13 cellular contexts compared by ENCODE assay signal in genomic region chr10:1662361-1663025, GRCh38.
A peak's percentile ranks its signal among the peaks of the same experiment; 100 is the strongest.
DNase-seq lines count a peak whose midpoint lies in the region; ATAC-seq and TF ChIP-seq lines count a peak whose summit lies in the region.
"Had no signal": no experiment of that assay in that cellular context is flagged by ENCODE, and none has a peak within 500 bp of the region (broad histone marks: within the 10 kb centered on the region; RNA-seq: fewer than 3 reads in every experiment).

No MANE protein-coding gene starts in this region.

- H3K27ac Mint-ChIP-seq in effector memory CD8-positive, alpha-beta T cell, result no peak overlapping the region
- H3K27ac Mint-ChIP-seq: activated naive CD4-positive, alpha-beta T cell treated with anti-CD3 and anti-CD28 coated beads, Interleukin-2, amount 50 U/mL, for 72 hours had no signal

- TF ChIP-seq CTCF in GM13976 (IDR thresholded peaks at IDR 0.05; ENCODE audit: borderline replicate concordance, control extremely low read depth, extremely low read depth, insufficient read depth, missing control alignments) (no peak), WERI-Rb-1 (IDR thresholded peaks at IDR 0.05; ENCODE audit: low read depth, low read length) (no peak)

- H3K36me3 ChIP-seq in WERI-Rb-1, result no peaks in the 10 kb centered on the region
- H3K36me3 ChIP-seq: SJCRH30 had no signal

- no peaks in the 10 kb centered on the region for H3K36me3 Mint-ChIP-seq in effector memory CD8-positive, alpha-beta T cell (ENCODE audit: insufficient read depth)
- H3K36me3 Mint-ChIP-seq: activated naive CD4-positive, alpha-beta T cell treated with anti-CD3 and anti-CD28 coated beads, Interleukin-2, amount 50 U/mL, for 72 hours had no signal

- H3K27me3 ChIP-seq in WERI-Rb-1 (ENCODE audit: insufficient read depth, low read depth, severe bottlenecking), result no peaks in the 10 kb centered on the region
- H3K27me3 ChIP-seq: SJCRH30 had no signal

- DNase-seq in GM13976 (ENCODE audit: low spot score), result peak; percentile 53
- peak in 1 of 3 experiments; percentile 5 for DNase-seq in effector memory CD8-positive, alpha-beta T cell
- DNase-seq in WERI-Rb-1, result no peak
- DNase-seq in NCI-H748 treated with DMSO at 0.1 percent for 48 hours (lab: John Stamatoyannopoulos, UW), result no peak
- no peak for DNase-seq in activated CD4-positive, CD25-positive, alpha-beta regulatory T cell treated with anti-CD3 and anti-CD28 coated beads, Interleukin-2, amount 50 U/mL, for 72 hours
- DNase-seq in medulla oblongata (ENCODE audit: extremely low spot score), result no peak
- DNase-seq: central memory CD4-positive, alpha-beta T cell; MV-4-11; SJCRH30 had no signal

- H3K27ac ChIP-seq in WERI-Rb-1, result no peak overlapping the region
- H3K27ac ChIP-seq: SJCRH30 had no signal

- H3K4me3 Mint-ChIP-seq in effector memory CD8-positive, alpha-beta T cell, result peak overlapping the region in 1 of 2 donors; percentile 11

- in situ Hi-C loops in GM13976 (cut with MboI; ENCODE audit: low sequenced_read_pairs, unreplicated experiment), result no loop called here

- no peak overlapping the region for H3K4me3 ChIP-seq in WERI-Rb-1 (ENCODE audit: low read depth, low read length)
- H3K4me3 ChIP-seq: SJCRH30 had no signal

- H3K9me3 ChIP-seq in WERI-Rb-1 (ENCODE audit: severe bottlenecking), result no peaks in the 10 kb centered on the region
- H3K9me3 ChIP-seq: SJCRH30 had no signal

- peak; percentile 3 for ATAC-seq in GM21367 (IDR thresholded peaks at IDR 0.05; ENCODE audit: unreplicated experiment)
- peak; percentile 37 for ATAC-seq in HG03103 (IDR thresholded peaks at IDR 0.05; ENCODE audit: low read depth, unreplicated experiment)
- ATAC-seq in effector memory CD8-positive, alpha-beta T cell (replicated peaks), result peak; percentile 80
- ATAC-seq: HCT116 had no signal

- no peaks in the 10 kb centered on the region for H3K9me3 Mint-ChIP-seq in effector memory CD8-positive, alpha-beta T cell
- H3K9me3 Mint-ChIP-seq: activated naive CD4-positive, alpha-beta T cell treated with anti-CD3 and anti-CD28 coated beads, Interleukin-2, amount 50 U/mL, for 72 hours had no signal

- H3K4me1 Mint-ChIP-seq in effector memory CD8-positive, alpha-beta T cell (ENCODE audit: low read depth in 2 of 2), result peaks cover 0 to 5% of the 10 kb centered on the region in 2 donors

- H3K27me3 Mint-ChIP-seq in effector memory CD8-positive, alpha-beta T cell, result peaks cover 13 to 20% of the 10 kb centered on the region in 2 donors

Comparison
In these comparisons a context has a peak if more than half of its experiments do, and no peak if none do; other contexts are left out.
1. ATAC-seq: peak in every context shown above with its lines; median percentile 80 in effector memory CD8-positive, alpha-beta T cell; 37 in HG03103; 3 in GM21367.